8 cellular contexts compared by ENCODE assay signal in the genomic region with DNA sequence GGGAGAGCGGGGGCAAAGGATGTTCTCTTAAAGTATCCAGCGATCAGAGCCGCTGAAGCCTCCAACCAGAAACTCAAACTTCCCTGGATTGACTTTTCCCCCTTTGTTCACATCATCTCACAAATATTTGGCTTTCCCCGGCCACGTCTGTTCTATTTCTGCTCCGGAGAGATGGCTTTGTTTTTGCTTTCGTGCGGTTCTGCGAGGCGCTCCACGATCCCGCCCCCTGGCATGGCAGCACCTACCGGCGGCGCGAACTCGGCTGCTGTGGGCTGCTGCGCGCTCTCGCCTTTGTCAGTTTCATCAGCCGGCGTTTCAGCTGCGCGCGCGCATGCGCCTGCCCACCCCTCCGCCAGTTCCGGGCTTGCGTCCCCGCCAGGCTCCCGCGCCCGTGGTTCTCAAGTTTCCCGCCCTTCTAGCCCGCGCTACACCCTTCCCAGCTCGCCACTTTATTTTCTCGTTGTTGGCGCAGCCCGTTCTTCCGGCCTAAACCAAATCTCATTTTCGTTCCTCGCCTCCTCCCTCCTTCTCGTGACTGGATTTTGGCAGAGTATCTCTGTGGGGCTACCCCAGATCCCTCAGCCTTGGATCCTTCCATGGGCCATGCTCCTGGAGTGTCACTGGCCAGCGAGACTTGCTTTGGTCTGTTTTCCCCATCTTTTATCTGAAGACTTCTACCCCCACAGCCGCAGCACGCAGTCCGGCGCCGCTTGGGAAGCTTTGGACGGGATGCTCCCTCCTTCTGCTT.
DNase-seq lines count a peak whose midpoint lies in the region; ATAC-seq and TF ChIP-seq lines count a peak whose summit lies in the region.

No MANE protein-coding gene starts in this region.

- peak overlapping the region; percentile 99 for H2AFZ ChIP-seq in SU-DHL-6 (ENCODE audit: low read depth, low read length, severe bottlenecking)

- no peaks in the 10 kb centered on the region for H3K4me1 ChIP-seq in adrenal gland (replicated peaks in 1 of 2)
- H3K4me1 ChIP-seq in left ventricle myocardium inferior = peaks cover 13% of the 10 kb centered on the region
- H3K4me1 ChIP-seq in prostate gland (replicated peaks) = no peaks in the 10 kb centered on the region
- no peaks in the 10 kb centered on the region for H3K4me1 ChIP-seq in urinary bladder (ENCODE audit: insufficient read depth)

- DNase-seq in GM12864 (ENCODE audit: low read depth) (peak; percentile 56), NCI-H1048 (lab: John Stamatoyannopoulos, UW) (peak; percentile 78), adrenal gland (peak; percentile 77 to 91 (median 80)), left ventricle myocardium inferior (peak; percentile 87), prostate gland (ENCODE audit: low spot score) (peak; percentile 81)

- H3K9me3 ChIP-seq in SU-DHL-6 (ENCODE audit: insufficient read depth, low read length) (no peaks in the 10 kb centered on the region), adrenal gland (replicated peaks in 1 of 3) (no peaks in the 10 kb centered on the region), left ventricle myocardium inferior (replicated peaks) (no peaks in the 10 kb centered on the region), prostate gland (no peaks in the 10 kb centered on the region)

- peak overlapping the region; percentile 73 for H3K4me2 ChIP-seq in SU-DHL-6 (ENCODE audit: low read depth, low read length, poor library complexity, severe bottlenecking)

- peaks cover 8% of the 10 kb centered on the region for H3F3A ChIP-seq in SU-DHL-6 (ENCODE audit: insufficient read depth)

- H3K27ac ChIP-seq in SU-DHL-6 (ENCODE audit: low read depth, low read length) = peak overlapping the region; percentile 41
- H3K27ac ChIP-seq in adrenal gland = peak overlapping the region in 3 of 5 donors; percentile 59 to 78 (median 74)
- H3K27ac ChIP-seq in left ventricle myocardium inferior (replicated peaks) = peak overlapping the region; percentile 72
- H3K27ac ChIP-seq in prostate gland = peak overlapping the region; percentile 65 to 82
- no peak overlapping the region for H3K27ac ChIP-seq in urinary bladder (ENCODE audit: low read depth)

- H3K9ac ChIP-seq in SU-DHL-6 (ENCODE audit: low read length) = peak overlapping the region; percentile 75

- WGBS in adrenal gland, 4 donors = 7 to 9% (median 8%) methylated on average over 51 to 52 of the region's 52 CpGs
- 11% methylated on average over 52 of the region's 52 CpGs for WGBS in prostate gland
- 6% methylated on average over 52 of the region's 52 CpGs for WGBS in urinary bladder

- H3K9me2 ChIP-seq in SU-DHL-6 (replicated peaks; ENCODE audit: insufficient read depth, low read length) = no peaks in the 10 kb centered on the region

- H3K27me3 ChIP-seq in SU-DHL-6 (ENCODE audit: low read length) = no peaks in the 10 kb centered on the region
- H3K27me3 ChIP-seq in adrenal gland = no peaks in the 10 kb centered on the region
- peaks cover 16% of the 10 kb centered on the region for H3K27me3 ChIP-seq in left ventricle myocardium inferior (ENCODE audit: low read depth)
- no peaks in the 10 kb centered on the region for H3K27me3 ChIP-seq in prostate gland (replicated peaks; ENCODE audit: insufficient read depth)

- H3K36me3 ChIP-seq in SU-DHL-6 (ENCODE audit: low read length) (no peaks in the 10 kb centered on the region), adrenal gland (replicated peaks in 1 of 2) (no peaks in the 10 kb centered on the region), left ventricle myocardium inferior (no peaks in the 10 kb centered on the region), prostate gland (no peaks in the 10 kb centered on the region), urinary bladder (ENCODE audit: insufficient read depth) (no peaks in the 10 kb centered on the region)

- intact Hi-C loops in adrenal gland (cut with DNase I) = no loop called here
- intact Hi-C loops in left ventricle myocardium inferior (cut with micrococcal nuclease) = no loop called here
- intact Hi-C loops in prostate gland (cut with DNase I) = loop anchor here (5.0 kb wide), 1 partner anchor 99 kb away; the partner anchor contains the start of gene INSIG2

- TF ChIP-seq CTCF in GM12864 (IDR thresholded peaks at IDR 0.05; ENCODE audit: low read depth, low read length, missing control alignments) (no peak), SU-DHL-6 (IDR thresholded peaks at IDR 0.05; ENCODE audit: insufficient read depth, low read length, poor library complexity, severe bottlenecking) (no peak), adrenal gland (IDR thresholded peaks at IDR 0.05) (peak in 2 of 6 experiments; percentile 2 to 23), left ventricle myocardium inferior (IDR thresholded peaks at IDR 0.05; ENCODE audit: borderline replicate concordance) (peak; percentile 27), prostate gland (IDR thresholded peaks at IDR 0.05) (peak in 2 of 4 experiments; percentile 34)

- no peaks in the 10 kb centered on the region for H4K20me1 ChIP-seq in SU-DHL-6 (ENCODE audit: low read depth, low read length)

- peak; percentile 90 for ATAC-seq in HG02571 (IDR thresholded peaks at IDR 0.05; ENCODE audit: unreplicated experiment)

- H3K4me3 ChIP-seq in GM12864 (ENCODE audit: low read depth, low read length) = peak overlapping the region; percentile 65
- H3K4me3 ChIP-seq in SU-DHL-6 (ENCODE audit: insufficient read depth, low read length, poor library complexity, severe bottlenecking) = peak overlapping the region; percentile 63
- H3K4me3 ChIP-seq in adrenal gland = peak overlapping the region in 3 of 4 donors; percentile 30 to 67 (median 56)
- peak overlapping the region; percentile 71 for H3K4me3 ChIP-seq in left ventricle myocardium inferior
- H3K4me3 ChIP-seq in prostate gland = peak overlapping the region; percentile 46 to 51
- H3K4me3 ChIP-seq in urinary bladder (ENCODE audit: low read depth, low read length) = peak overlapping the region; percentile 55

- TF ChIP-seq POLR2A in adrenal gland (IDR thresholded peaks at IDR 0.05) (peak; percentile 43 to 63), prostate gland (IDR thresholded peaks at IDR 0.05) (peak; percentile 69)

- H3K79me2 ChIP-seq in SU-DHL-6 (ENCODE audit: insufficient read depth, low read length) = no peaks in the 10 kb centered on the region
